1 cellular context compared by ENCODE assay signal in the genomic region with DNA sequence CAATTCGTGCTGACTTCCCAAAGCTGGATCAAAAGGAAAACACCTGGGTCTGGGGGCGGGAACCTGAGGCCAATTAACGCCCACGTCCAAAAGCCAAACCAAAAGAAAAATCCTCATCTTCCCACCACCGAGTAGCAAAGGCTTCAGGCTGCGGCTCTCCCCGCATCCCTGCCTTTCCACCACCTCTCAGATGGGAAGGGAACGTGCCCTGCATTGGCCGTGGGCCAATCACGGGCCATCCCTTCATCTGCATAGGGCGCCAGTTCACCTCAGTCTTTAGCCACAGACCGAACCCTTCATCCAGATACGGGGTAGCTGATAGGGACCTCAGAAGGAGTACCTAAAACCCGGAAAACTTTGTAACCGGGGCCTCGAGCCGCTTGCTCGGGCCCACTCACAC.
TF ChIP-seq lines count a peak whose summit lies in the region.

No MANE protein-coding gene starts in this region.

TF ChIP-seq in HepG2, 621 proteins besides CTCF, POLR2A, EP300 and RAD21:
- TF ChIP-seq HMG20A (CRISPR knock-in tag; IDR thresholded peaks at IDR 0.05; ENCODE audit: borderline replicate concordance) (no peak), HNRNPLL (IDR thresholded peaks at IDR 0.05; ENCODE audit: low read depth, low read length, poor library complexity, severe bottlenecking) (no peak), ZNF484 (CRISPR knock-in tag; IDR thresholded peaks at IDR 0.05; ENCODE audit: borderline replicate concordance, low read depth) (no peak), BHLHE40 (IDR thresholded peaks at IDR 0.05; ENCODE audit: low read length) (peak; percentile 57; the same call in 1 of the 2 replicates), ZNF138 (CRISPR knock-in tag; IDR thresholded peaks at IDR 0.05; ENCODE audit: low read depth) (no peak), FOXK2 (IDR thresholded peaks at IDR 0.05) (no peak), ELF4 (CRISPR knock-in tag; IDR thresholded peaks at IDR 0.05; ENCODE audit: borderline replicate concordance) (no peak)
- TF ChIP-seq, protein P1, sequence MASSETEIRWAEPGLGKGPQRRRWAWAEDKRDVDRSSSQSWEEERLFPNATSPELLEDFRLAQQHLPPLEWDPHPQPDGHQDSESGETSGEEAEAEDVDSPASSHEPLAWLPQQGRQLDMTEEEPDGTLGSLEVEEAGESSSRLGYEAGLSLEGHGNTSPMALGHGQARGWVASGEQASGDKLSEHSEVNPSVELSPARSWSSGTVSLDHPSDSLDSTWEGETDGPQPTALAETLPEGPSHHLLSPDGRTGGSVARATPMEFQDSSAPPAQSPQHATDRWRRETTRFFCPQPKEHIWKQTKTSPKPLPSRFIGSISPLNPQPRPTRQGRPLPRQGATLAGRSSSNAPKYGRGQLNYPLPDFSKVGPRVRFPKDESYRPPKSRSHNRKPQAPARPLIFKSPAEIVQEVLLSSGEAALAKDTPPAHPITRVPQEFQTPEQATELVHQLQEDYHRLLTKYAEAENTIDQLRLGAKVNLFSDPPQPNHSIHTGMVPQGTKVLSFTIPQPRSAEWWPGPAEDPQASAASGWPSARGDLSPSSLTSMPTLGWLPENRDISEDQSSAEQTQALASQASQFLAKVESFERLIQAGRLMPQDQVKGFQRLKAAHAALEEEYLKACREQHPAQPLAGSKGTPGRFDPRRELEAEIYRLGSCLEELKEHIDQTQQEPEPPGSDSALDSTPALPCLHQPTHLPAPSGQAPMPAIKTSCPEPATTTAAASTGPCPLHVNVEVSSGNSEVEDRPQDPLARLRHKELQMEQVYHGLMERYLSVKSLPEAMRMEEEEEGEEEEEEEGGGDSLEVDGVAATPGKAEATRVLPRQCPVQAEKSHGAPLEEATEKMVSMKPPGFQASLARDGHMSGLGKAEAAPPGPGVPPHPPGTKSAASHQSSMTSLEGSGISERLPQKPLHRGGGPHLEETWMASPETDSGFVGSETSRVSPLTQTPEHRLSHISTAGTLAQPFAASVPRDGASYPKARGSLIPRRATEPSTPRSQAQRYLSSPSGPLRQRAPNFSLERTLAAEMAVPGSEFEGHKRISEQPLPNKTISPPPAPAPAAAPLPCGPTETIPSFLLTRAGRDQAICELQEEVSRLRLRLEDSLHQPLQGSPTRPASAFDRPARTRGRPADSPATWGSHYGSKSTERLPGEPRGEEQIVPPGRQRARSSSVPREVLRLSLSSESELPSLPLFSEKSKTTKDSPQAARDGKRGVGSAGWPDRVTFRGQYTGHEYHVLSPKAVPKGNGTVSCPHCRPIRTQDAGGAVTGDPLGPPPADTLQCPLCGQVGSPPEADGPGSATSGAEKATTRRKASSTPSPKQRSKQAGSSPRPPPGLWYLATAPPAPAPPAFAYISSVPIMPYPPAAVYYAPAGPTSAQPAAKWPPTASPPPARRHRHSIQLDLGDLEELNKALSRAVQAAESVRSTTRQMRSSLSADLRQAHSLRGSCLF (CRISPR knock-in tag; IDR thresholded peaks at IDR 0.05; ENCODE audit: borderline replicate concordance) = no peak
- TF ChIP-seq, protein P2, sequence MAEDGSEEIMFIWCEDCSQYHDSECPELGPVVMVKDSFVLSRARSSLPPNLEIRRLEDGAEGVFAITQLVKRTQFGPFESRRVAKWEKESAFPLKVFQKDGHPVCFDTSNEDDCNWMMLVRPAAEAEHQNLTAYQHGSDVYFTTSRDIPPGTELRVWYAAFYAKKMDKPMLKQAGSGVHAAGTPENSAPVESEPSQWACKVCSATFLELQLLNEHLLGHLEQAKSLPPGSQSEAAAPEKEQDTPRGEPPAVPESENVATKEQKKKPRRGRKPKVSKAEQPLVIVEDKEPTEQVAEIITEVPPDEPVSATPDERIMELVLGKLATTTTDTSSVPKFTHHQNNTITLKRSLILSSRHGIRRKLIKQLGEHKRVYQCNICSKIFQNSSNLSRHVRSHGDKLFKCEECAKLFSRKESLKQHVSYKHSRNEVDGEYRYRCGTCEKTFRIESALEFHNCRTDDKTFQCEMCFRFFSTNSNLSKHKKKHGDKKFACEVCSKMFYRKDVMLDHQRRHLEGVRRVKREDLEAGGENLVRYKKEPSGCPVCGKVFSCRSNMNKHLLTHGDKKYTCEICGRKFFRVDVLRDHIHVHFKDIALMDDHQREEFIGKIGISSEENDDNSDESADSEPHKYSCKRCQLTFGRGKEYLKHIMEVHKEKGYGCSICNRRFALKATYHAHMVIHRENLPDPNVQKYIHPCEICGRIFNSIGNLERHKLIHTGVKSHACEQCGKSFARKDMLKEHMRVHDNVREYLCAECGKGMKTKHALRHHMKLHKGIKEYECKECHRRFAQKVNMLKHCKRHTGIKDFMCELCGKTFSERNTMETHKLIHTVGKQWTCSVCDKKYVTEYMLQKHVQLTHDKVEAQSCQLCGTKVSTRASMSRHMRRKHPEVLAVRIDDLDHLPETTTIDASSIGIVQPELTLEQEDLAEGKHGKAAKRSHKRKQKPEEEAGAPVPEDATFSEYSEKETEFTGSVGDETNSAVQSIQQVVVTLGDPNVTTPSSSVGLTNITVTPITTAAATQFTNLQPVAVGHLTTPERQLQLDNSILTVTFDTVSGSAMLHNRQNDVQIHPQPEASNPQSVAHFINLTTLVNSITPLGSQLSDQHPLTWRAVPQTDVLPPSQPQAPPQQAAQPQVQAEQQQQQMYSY (CRISPR knock-in tag; IDR thresholded peaks at IDR 0.05) = peak; percentile 42; the same call in 1 of the 2 replicates
TF ChIP-seq in HepG2: peak in this region for 2.
